ENCODE assay signal across 13 cellular contexts in genomic region chrX:149531599-149531998, GRCh38. TPM values are rescaled to one million over a fixed set of nuclear protein-coding genes. Genes with fewer than 3 reads are reported as not detected.
A peak's percentile ranks its signal among the peaks of the same experiment; 100 is the strongest.
DNase-seq lines count a peak whose midpoint lies in the region; ATAC-seq, FAIRE-seq and TF ChIP-seq lines count a peak whose summit lies in the region.
"Had no signal": no experiment of that assay in that cellular context is flagged by ENCODE, and none has a peak within 500 bp of the region (broad histone marks: within the 10 kb centered on the region; RNA-seq: fewer than 3 reads in every experiment).

No MANE protein-coding gene starts in this region.

- in situ Hi-C loops in K562 (cut with MboI) = loop anchor here (10.0 kb wide), 1 partner anchor 413 kb away; no protein-coding TSS in a partner anchor

- TF ChIP-seq EP300 in K562 (IDR thresholded peaks at IDR 0.05; ENCODE audit: low read length) = no peak

- DNase-seq in K562 (ENCODE audit: extremely low read depth in 1 of 4, low spot score in 3 of 4) (no peak), ureter (ENCODE audit: low spot score) (no peak), cerebellar nuclear complex (lab: John Stamatoyannopoulos, UW) (no peak)
- DNase-seq in CD8-positive, alpha-beta memory T cell = no peak
- no peak for DNase-seq in activated naive CD4-positive, alpha-beta T cell (lab: John Stamatoyannopoulos, UW)
- DNase-seq: NCI-H2171, transverse colon had no signal

- peak in 1 of 3 experiments; percentile 7; a peak in 1 of 6 replicates for TF ChIP-seq CTCF in K562 (IDR thresholded peaks at IDR 0.05 in 2 of 3, conservative IDR thresholded peaks at IDR 0.05 in 1 of 3; ENCODE audit: insufficient read depth in 2 of 3, low read depth in 1 of 3, low read length in 3 of 3)

- no peak for FAIRE-seq in K562 (lab: Jason Lieb, UNC)

- H3K4me2 ChIP-seq in K562 (ENCODE audit: insufficient read depth, low read length) = no peak overlapping the region

- peak overlapping the region in 2 of 8 donors; percentile 58 to 90 for H3K27ac Mint-ChIP-seq in CD8-positive, alpha-beta memory T cell

- no peaks in the 10 kb centered on the region for H3K36me3 ChIP-seq in K562 (ENCODE audit: control insufficient read depth, insufficient read depth, low read length)
- no peaks in the 10 kb centered on the region for H3K36me3 ChIP-seq in CD8-positive, alpha-beta memory T cell (ENCODE audit: insufficient read depth, low read length)
- H3K36me3 ChIP-seq: transverse colon had no signal

- WGBS in K562 (ENCODE audit: insufficient coverage, low coverage, missing lambda C conversion rate) = 43% methylated on average over 2 of the region's 2 CpGs

- H3K9me3 Mint-ChIP-seq in CD8-positive, alpha-beta memory T cell = no peaks in the 10 kb centered on the region

- H3K4me1 Mint-ChIP-seq in CD8-positive, alpha-beta memory T cell = peaks cover 4 to 9% (median 8%) of the 10 kb centered on the region in 3 donors

- H3K79me2 ChIP-seq in K562 (ENCODE audit: control insufficient read depth, insufficient read depth, low read length) = no peaks in the 10 kb centered on the region

- intact Hi-C loops in K562 (cut with micrococcal nuclease) = no loop called here

- no peak for TF ChIP-seq POLR2A in K562 (conservative IDR thresholded peaks at IDR 0.05)

- H3K27me3 ChIP-seq in K562 (ENCODE audit: control insufficient read depth in 2 of 2, insufficient read depth in 2 of 2, low read length in 2 of 2) = no peaks in the 10 kb centered on the region
- H3K27me3 ChIP-seq in CD8-positive, alpha-beta memory T cell (ENCODE audit: insufficient read depth, low read length, poor library complexity, severe bottlenecking) = no peaks in the 10 kb centered on the region
- H3K27me3 ChIP-seq: transverse colon had no signal

- H4K20me1 ChIP-seq in K562 (replicated peaks; ENCODE audit: control insufficient read depth, insufficient read depth, low read length) = no peaks in the 10 kb centered on the region

- TF ChIP-seq RAD21 in K562 (CRISPR knock-in tag; conservative IDR thresholded peaks at IDR 0.05 in 1 of 2, IDR thresholded peaks at IDR 0.05 in 1 of 2) = no peak

- H3K4me3 Mint-ChIP-seq in CD8-positive, alpha-beta memory T cell = no peak overlapping the region

- no peak overlapping the region for H2AFZ ChIP-seq in K562 (ENCODE audit: low read depth, low read length)

- H3K27ac ChIP-seq in K562 (ENCODE audit: extremely low read depth, low read depth, low read length) = no peak overlapping the region
- no peak overlapping the region for H3K27ac ChIP-seq in CD8-positive, alpha-beta memory T cell (ENCODE audit: low read depth, low read length)
- H3K27ac ChIP-seq: transverse colon had no signal

- no peaks in the 10 kb centered on the region; a peak in 2 of 5 replicates for H3K4me1 ChIP-seq in K562 (replicated peaks in 1 of 2; ENCODE audit: control insufficient read depth in 2 of 2, insufficient read depth in 2 of 2, low read length in 2 of 2)
- H3K4me1 ChIP-seq in CD8-positive, alpha-beta memory T cell (ENCODE audit: insufficient read depth, low read length) = no peaks in the 10 kb centered on the region
- H3K4me1 ChIP-seq: transverse colon had no signal

- H3K9ac ChIP-seq in K562 (ENCODE audit: insufficient read depth in 1 of 2, low read depth in 2 of 2, low read length in 2 of 2) = no peak overlapping the region

- CTCF ChIA-PET in K562 (lab: Yijun Ruan, JAX; ENCODE audit: low intra/inter-chr PET ratio) = no interaction called here
- CTCF ChIA-PET in CD8-positive, alpha-beta memory T cell (lab: Charles Lee) = interaction anchor here (1.3 to 4.3 kb wide), 2 partner anchors 19 to 407 kb away, joined by 3 to 24 read pairs; partner anchors contain the start of gene EOLA2

- H3K4me3 ChIP-seq in K562 = no peak overlapping the region
- no peak overlapping the region for H3K4me3 ChIP-seq in CD8-positive, alpha-beta memory T cell (ENCODE audit: low read length)
- H3K4me3 ChIP-seq: transverse colon had no signal

- H3K27me3 Mint-ChIP-seq in CD8-positive, alpha-beta memory T cell = no peaks in the 10 kb centered on the region

- H3K9me1 ChIP-seq in K562 (ENCODE audit: control insufficient read depth, insufficient read depth, low read length) = no peaks in the 10 kb centered on the region

- BruUV-seq in K562 (replicated peaks; lab: Mats Ljungman, UMichigan) = no TSS peak

- H3K36me3 Mint-ChIP-seq in CD8-positive, alpha-beta memory T cell = peaks cover 0 to 21% (median 0%) of the 10 kb centered on the region in 3 donors

- POLR2A ChIA-PET in K562 (lab: Yijun Ruan, JAX) = no interaction called here
- POLR2A ChIA-PET in CD8-positive, alpha-beta memory T cell (lab: Charles Lee) = no interaction called here

- peak; percentile 65 for ATAC-seq in GM18508 (IDR thresholded peaks at IDR 0.05; ENCODE audit: insufficient read depth, unreplicated experiment)
- peak; percentile 61 for ATAC-seq in GM21423 (IDR thresholded peaks at IDR 0.05; ENCODE audit: unreplicated experiment)
- ATAC-seq in HG03460 (IDR thresholded peaks at IDR 0.05; ENCODE audit: unreplicated experiment) = peak; percentile 79
- no peak for ATAC-seq in K562

- no peaks in the 10 kb centered on the region for H3K9me3 ChIP-seq in K562 (replicated peaks; ENCODE audit: control insufficient read depth, insufficient read depth, low read depth, low read length)
- H3K9me3 ChIP-seq in CD8-positive, alpha-beta memory T cell (ENCODE audit: low read length) = no peaks in the 10 kb centered on the region
- H3K9me3 ChIP-seq: transverse colon had no signal

RNA-seq across cellular contexts. Expression of gene EOLA1, which starts 9.2 kb away (rescaled TPM):
- total RNA-seq in K562 (2011; cell fraction: chromatin; rRNA removed; ENCODE audit: low replicate concordance) = 15.2 and 24.3 TPM in 2 replicates
- total RNA-seq in K562 (2011; cell fraction: nucleolus; rRNA removed) = 14.3 and 19.2 TPM in 2 replicates
- 14.2 and 19.9 TPM in 2 replicates for total RNA-seq in K562 (2011; cell fraction: nucleoplasm; rRNA removed)
- total RNA-seq in K562 (2014; rRNA removed) (14.4 and 16.7 TPM in 2 replicates), K562 (2014; rRNA removed; fragmentation: Illumina TruSeq; extraction: Trizol) (18.0 and 18.1 TPM in 2 replicates), K562 (2015; rRNA removed; fragmentation: Illumina TruSeq; extraction: Trizol) (20.8 and 21.6 TPM in 2 replicates), K562 (2021) (20.9 and 23.0 TPM in 2 replicates), ureter (22.2 TPM)
- polyA plus RNA-seq in K562 (2011; rRNA removed) (25.6 and 32.9 TPM in 2 replicates), K562 (2014; fragmentation: Illumina TruSeq; extraction: Trizol) (19.5 and 20.7 TPM in 2 replicates), K562 (2014; fragmentation: Nextera tagmentation; extraction: Ambion mirVana) (10 to 100 TPM in 1 of 2 experiments, 1 to 10 TPM in 1; 6.3 to 12.2 TPM), K562 (2014; rRNA removed) (17.5 and 18.2 TPM in 2 replicates)
- 15.7 and 19.0 TPM in 2 replicates for polyA plus RNA-seq in K562 (2011; cell fraction: cytosol; rRNA removed)
- 21.4 and 23.6 TPM in 2 replicates for polyA plus RNA-seq in K562 (2011; cell fraction: nucleus; rRNA removed)
- 22.8 and 26.0 TPM in 2 replicates for polyA plus RNA-seq in K562 (2012)
- 11.3 and 12.2 TPM in 2 replicates for polyA minus RNA-seq in K562 (2011; rRNA and poly(A)+ RNA removed)
- 8.0 and 8.7 TPM in 2 replicates for polyA minus RNA-seq in K562 (2011; cell fraction: cytosol; rRNA and poly(A)+ RNA removed)
- 16.7 and 24.5 TPM in 2 replicates for polyA minus RNA-seq in K562 (2011; cell fraction: nucleus; rRNA and poly(A)+ RNA removed)
- total RNA-seq in CD8-positive, alpha-beta memory T cell = 10 to 100 TPM; 33.4 to 35.3 TPM
- polyA plus RNA-seq in CD8-positive, alpha-beta memory T cell = 19.9 TPM

RNA-seq across cellular contexts. Expression of gene HSFX3, which starts 18.1 kb away (rescaled TPM):
- not detected in 2 replicates for total RNA-seq in K562 (2011; cell fraction: chromatin; rRNA removed; ENCODE audit: low replicate concordance)
- total RNA-seq in K562 (2011; cell fraction: nucleolus; rRNA removed) = not detected in 2 replicates
- total RNA-seq in K562 (2011; cell fraction: nucleoplasm; rRNA removed) = not detected in 2 replicates
- not detected in 2 replicates for total RNA-seq in K562 (2014; rRNA removed)
- total RNA-seq in K562 (2014; rRNA removed; fragmentation: Illumina TruSeq; extraction: Trizol) = not detected in 2 replicates
- not detected in 2 replicates for total RNA-seq in K562 (2015; rRNA removed; fragmentation: Illumina TruSeq; extraction: Trizol)
- not detected in 2 replicates for total RNA-seq in K562 (2021)
- 0.10 TPM in 1 of 2 replicates, not detected in the other for polyA plus RNA-seq in K562 (2011; rRNA removed)
- not detected in 2 replicates for polyA plus RNA-seq in K562 (2011; cell fraction: cytosol; rRNA removed)
- 0.10 TPM in 1 of 2 replicates, not detected in the other for polyA plus RNA-seq in K562 (2011; cell fraction: nucleus; rRNA removed)
- polyA plus RNA-seq in K562 (2012) = 0.07 and 0.15 TPM in 2 replicates
- not detected in 2 replicates for polyA plus RNA-seq in K562 (2014; fragmentation: Illumina TruSeq; extraction: Trizol)
- under 1 TPM in 1 of 2 experiments, not detected in 1; 0.08 TPM for polyA plus RNA-seq in K562 (2014; fragmentation: Nextera tagmentation; extraction: Ambion mirVana)
- polyA plus RNA-seq in K562 (2014; rRNA removed) = not detected in 2 replicates
- not detected in 2 replicates for polyA minus RNA-seq in K562 (2011; rRNA and poly(A)+ RNA removed)
- not detected in 2 replicates for polyA minus RNA-seq in K562 (2011; cell fraction: cytosol; rRNA and poly(A)+ RNA removed)
- not detected in 2 replicates for polyA minus RNA-seq in K562 (2011; cell fraction: nucleus; rRNA and poly(A)+ RNA removed)
- total RNA-seq in ureter = not detected
- not detected for total RNA-seq in CD8-positive, alpha-beta memory T cell
- polyA plus RNA-seq in CD8-positive, alpha-beta memory T cell = not detected
- total RNA-seq: mucosa of gallbladder; T-helper 1 cell treated with Interleukin-12 subunit alpha and Interleukin-12 subunit beta and Interleukin-4 antibody, amounts not matched to agents 30 ng/mL and 1 ng/mL, for 36 hours; transverse colon had no signal
- polyA plus RNA-seq: adipose tissue had no signal

RNA-seq across cellular contexts. Expression of gene IDS, which starts 26.5 kb away (rescaled TPM):
- total RNA-seq in K562 (2011; cell fraction: chromatin; rRNA removed; ENCODE audit: low replicate concordance) = 10.7 and 16.7 TPM in 2 replicates
- 9.7 and 12.8 TPM in 2 replicates for total RNA-seq in K562 (2011; cell fraction: nucleolus; rRNA removed)
- total RNA-seq in K562 (2011; cell fraction: nucleoplasm; rRNA removed) = 11.2 and 19.3 TPM in 2 replicates
- 11.2 and 13.1 TPM in 2 replicates for total RNA-seq in K562 (2014; rRNA removed)
- total RNA-seq in K562 (2014; rRNA removed; fragmentation: Illumina TruSeq; extraction: Trizol) = 6.7 and 6.8 TPM in 2 replicates
- 6.7 and 8.2 TPM in 2 replicates for total RNA-seq in K562 (2015; rRNA removed; fragmentation: Illumina TruSeq; extraction: Trizol)
- 11.1 and 12.0 TPM in 2 replicates for total RNA-seq in K562 (2021)
- 18.6 and 21.2 TPM in 2 replicates for polyA plus RNA-seq in K562 (2011; rRNA removed)
- polyA plus RNA-seq in K562 (2011; cell fraction: cytosol; rRNA removed) = 17.5 and 23.3 TPM in 2 replicates
- 16.3 and 21.7 TPM in 2 replicates for polyA plus RNA-seq in K562 (2011; cell fraction: nucleus; rRNA removed)
- polyA plus RNA-seq in K562 (2012) = 15.3 and 27.2 TPM in 2 replicates
- 11.6 and 15.4 TPM in 2 replicates for polyA plus RNA-seq in K562 (2014; fragmentation: Illumina TruSeq; extraction: Trizol)
- polyA plus RNA-seq in K562 (2014; fragmentation: Nextera tagmentation; extraction: Ambion mirVana) = 1 to 10 TPM; 2.0 to 2.2 TPM
- 8.6 and 10.4 TPM in 2 replicates for polyA plus RNA-seq in K562 (2014; rRNA removed)
- polyA minus RNA-seq in K562 (2011; rRNA and poly(A)+ RNA removed) = 13.9 and 16.8 TPM in 2 replicates
- polyA minus RNA-seq in K562 (2011; cell fraction: cytosol; rRNA and poly(A)+ RNA removed) = 9.7 and 15.1 TPM in 2 replicates
- 6.3 and 8.4 TPM in 2 replicates for polyA minus RNA-seq in K562 (2011; cell fraction: nucleus; rRNA and poly(A)+ RNA removed)
- total RNA-seq in ureter = 86.8 TPM
- total RNA-seq in CD8-positive, alpha-beta memory T cell = 10 to 100 TPM; 84.6 to 86.0 TPM
- 145 TPM for polyA plus RNA-seq in CD8-positive, alpha-beta memory T cell

RNA-seq across cellular contexts. Expression of gene MAGEA9B, which starts 55.7 kb away (rescaled TPM):
- 8.0 and 11.9 TPM in 2 replicates for total RNA-seq in K562 (2011; cell fraction: chromatin; rRNA removed; ENCODE audit: low replicate concordance)
- 7.0 and 10.3 TPM in 2 replicates for total RNA-seq in K562 (2011; cell fraction: nucleolus; rRNA removed)
- total RNA-seq in K562 (2011; cell fraction: nucleoplasm; rRNA removed) = 8.7 and 10.4 TPM in 2 replicates
- total RNA-seq in K562 (2014; rRNA removed) (13.4 and 20.6 TPM in 2 replicates), K562 (2014; rRNA removed; fragmentation: Illumina TruSeq; extraction: Trizol) (9.6 and 11.2 TPM in 2 replicates), K562 (2015; rRNA removed; fragmentation: Illumina TruSeq; extraction: Trizol) (12.3 and 12.4 TPM in 2 replicates), K562 (2021) (12.8 and 14.9 TPM in 2 replicates), ureter (not detected)
- polyA plus RNA-seq in K562 (2011; rRNA removed) (11.9 and 31.2 TPM in 2 replicates), K562 (2014; fragmentation: Illumina TruSeq; extraction: Trizol) (18.5 and 19.4 TPM in 2 replicates), K562 (2014; fragmentation: Nextera tagmentation; extraction: Ambion mirVana) (10 to 100 TPM; 11.7 to 14.1 TPM), K562 (2014; rRNA removed) (15.7 and 18.2 TPM in 2 replicates)
- 11.3 and 35.9 TPM in 2 replicates for polyA plus RNA-seq in K562 (2011; cell fraction: cytosol; rRNA removed)
- 8.7 and 25.4 TPM in 2 replicates for polyA plus RNA-seq in K562 (2011; cell fraction: nucleus; rRNA removed)
- 14.0 and 21.5 TPM in 2 replicates for polyA plus RNA-seq in K562 (2012)
- 3.8 and 13.4 TPM in 2 replicates for polyA minus RNA-seq in K562 (2011; rRNA and poly(A)+ RNA removed)
- polyA minus RNA-seq in K562 (2011; cell fraction: cytosol; rRNA and poly(A)+ RNA removed) = 5.2 and 14.5 TPM in 2 replicates
- polyA minus RNA-seq in K562 (2011; cell fraction: nucleus; rRNA and poly(A)+ RNA removed) = 2.6 and 3.1 TPM in 2 replicates
- total RNA-seq in CD8-positive, alpha-beta memory T cell = not detected
- not detected for polyA plus RNA-seq in CD8-positive, alpha-beta memory T cell
- total RNA-seq: mucosa of gallbladder; T-helper 1 cell treated with Interleukin-12 subunit alpha and Interleukin-12 subunit beta and Interleukin-4 antibody, amounts not matched to agents 30 ng/mL and 1 ng/mL, for 36 hours; transverse colon had no signal
- polyA plus RNA-seq: adipose tissue had no signal
